ENCODE assay signal across 8 cellular contexts in the genomic region with DNA sequence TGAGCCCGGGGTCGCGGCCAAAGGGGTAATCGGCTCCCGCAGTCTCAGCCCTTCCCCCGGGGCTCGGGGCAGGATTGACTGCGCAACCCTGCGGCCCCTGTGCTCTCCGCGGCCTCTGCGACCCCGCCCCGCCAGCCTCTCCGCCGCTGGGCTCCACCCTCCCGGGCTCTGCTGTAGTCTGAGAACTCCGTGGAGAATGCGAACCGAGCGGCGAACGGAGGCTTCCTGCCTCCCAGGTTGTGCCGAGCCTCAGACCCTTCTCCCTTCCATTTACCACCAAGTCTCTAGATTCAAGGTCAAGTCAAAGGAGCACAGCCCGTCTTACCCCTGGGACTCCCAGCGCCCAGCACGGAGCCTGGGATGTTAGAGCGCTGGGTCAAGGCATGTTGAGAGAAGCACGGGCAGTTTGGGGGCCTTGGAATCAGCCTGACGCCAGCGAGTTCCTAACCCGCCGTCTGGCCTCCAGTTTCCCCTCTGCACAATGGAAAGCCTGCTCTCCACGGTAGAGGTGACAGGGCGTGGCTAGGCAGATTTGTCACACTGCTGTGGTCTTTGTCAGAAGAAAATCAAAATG. TPM values are rescaled to one million over a fixed set of nuclear protein-coding genes. Genes with fewer than 3 reads are reported as not detected.
DNase-seq lines count a peak whose midpoint lies in the region; ATAC-seq and TF ChIP-seq lines count a peak whose summit lies in the region.

No MANE protein-coding gene starts in this region.

- 3% methylated on average over 35 of the region's 35 CpGs for WGBS in thymus

- H3K9me3 ChIP-seq in Loucy (ENCODE audit: insufficient read depth, low read depth, low read length): no peaks in the 10 kb centered on the region
- H3K9me3 ChIP-seq in thymus (ENCODE audit: control insufficient read depth): no peaks in the 10 kb centered on the region

- POLR2A ChIA-PET in BJ (lab: Charles Lee): no interaction called here

- H4K20me1 ChIP-seq in Loucy (ENCODE audit: insufficient read depth, low read length, poor library complexity, severe bottlenecking): peaks cover 54% of the 10 kb centered on the region

- no peak for DNase-seq in BJ (ENCODE audit: low read depth)
- peak; percentile 79 to 82 for DNase-seq in activated T-cell treated with anti-CD3 and anti-CD28 coated beads, Interleukin-2, amount 50 U/mL, for 48 hours
- DNase-seq in fibroblast of pulmonary artery (ENCODE audit: low read depth): no peak
- DNase-seq in natural killer cell treated with Interleukin-12 subunit alpha and Interleukin-12 subunit beta and Interleukin-15 and Interleukin-18, amount 100 ng/mL, for 72 hours (ENCODE audit: low spot score): peak; percentile 81
- DNase-seq in A172 (ENCODE audit: low spot score): no peak
- no peak for DNase-seq in NCI-H1694 treated with DMSO at 0.1 percent for 48 hours (lab: John Stamatoyannopoulos, UW)

- no peak overlapping the region for H2AFZ ChIP-seq in Loucy (ENCODE audit: low read length)

- peaks cover 50% of the 10 kb centered on the region for H3K4me1 ChIP-seq in Loucy (ENCODE audit: insufficient read depth, low read length, poor library complexity, severe bottlenecking)
- H3K4me1 ChIP-seq in thymus (ENCODE audit: control insufficient read depth, insufficient read depth, low read length): peaks cover 23% of the 10 kb centered on the region

- H3K9me3 Mint-ChIP-seq in natural killer cell treated with Interleukin-12 subunit alpha and Interleukin-12 subunit beta and Interleukin-15 and Interleukin-18, amount 100 ng/mL, for 72 hours: no peaks in the 10 kb centered on the region

- peak overlapping the region; percentile 97 for H3K9ac ChIP-seq in Loucy (ENCODE audit: low read depth, low read length, poor library complexity, severe bottlenecking)

- CTCF ChIA-PET in BJ (lab: Yijun Ruan, JAX): interaction anchor here (1.0 to 2.2 kb wide), 2 partner anchors 63 to 125 kb away, joined by 5 to 7 read pairs; no protein-coding TSS in a partner anchor

- peak overlapping the region; percentile 89 for H3K4me3 ChIP-seq in BJ (ENCODE audit: low read depth, low read length)
- peak overlapping the region; percentile 97 for H3K4me3 ChIP-seq in Loucy (ENCODE audit: low read length, poor library complexity, severe bottlenecking)
- peak overlapping the region; percentile 82 for H3K4me3 ChIP-seq in fibroblast of pulmonary artery (replicated peaks; ENCODE audit: low read depth, low read length)
- H3K4me3 ChIP-seq in thymus (ENCODE audit: low read length): peak overlapping the region; percentile 78

- H3K36me3 ChIP-seq in BJ (ENCODE audit: control insufficient read depth, insufficient read depth, low read length): peaks cover 2% of the 10 kb centered on the region; the same call in 1 of the 2 replicates
- H3K36me3 ChIP-seq in Loucy (ENCODE audit: insufficient read depth, low read length): 0 out of 2 replicates have a peak, but pooled peaks cover 4% of the 10 kb centered on the region
- peaks cover 4% of the 10 kb centered on the region for H3K36me3 ChIP-seq in thymus (ENCODE audit: control insufficient read depth, insufficient read depth)

- peaks cover 60 to 62% of the 10 kb centered on the region in 2 donors for H3K4me1 Mint-ChIP-seq in natural killer cell treated with Interleukin-12 subunit alpha and Interleukin-12 subunit beta and Interleukin-15 and Interleukin-18, amount 100 ng/mL, for 72 hours (ENCODE audit: low read depth in 2 of 2)

- H3K27me3 Mint-ChIP-seq in natural killer cell treated with Interleukin-12 subunit alpha and Interleukin-12 subunit beta and Interleukin-15 and Interleukin-18, amount 100 ng/mL, for 72 hours: no peaks in the 10 kb centered on the region

- H3K27ac Mint-ChIP-seq in natural killer cell treated with Interleukin-12 subunit alpha and Interleukin-12 subunit beta and Interleukin-15 and Interleukin-18, amount 100 ng/mL, for 72 hours: peak overlapping the region; percentile 93 to 99

- H3K4me2 ChIP-seq in Loucy (ENCODE audit: low read depth, low read length, poor library complexity, severe bottlenecking): peak overlapping the region; percentile 94

- H3K79me2 ChIP-seq in Loucy (ENCODE audit: insufficient read depth, low read length): peaks cover 77% of the 10 kb centered on the region

- TF ChIP-seq CTCF in BJ (IDR thresholded peaks at IDR 0.05; ENCODE audit: insufficient read depth, low read depth, low read length) (no peak), Loucy (conservative IDR thresholded peaks at IDR 0.05; ENCODE audit: low read length) (no peak), fibroblast of pulmonary artery (IDR thresholded peaks at IDR 0.05; ENCODE audit: low read length, missing control alignments) (no peak)

- peak; percentile 55 to 63 for ATAC-seq in natural killer cell treated with Interleukin-12 subunit alpha and Interleukin-12 subunit beta and Interleukin-15 and Interleukin-18, amount 100 ng/mL, for 72 hours

- peak overlapping the region; percentile 98 for H3K4me3 Mint-ChIP-seq in natural killer cell treated with Interleukin-12 subunit alpha and Interleukin-12 subunit beta and Interleukin-15 and Interleukin-18, amount 100 ng/mL, for 72 hours

- peaks cover 10% of the 10 kb centered on the region for H3K36me3 Mint-ChIP-seq in natural killer cell treated with Interleukin-12 subunit alpha and Interleukin-12 subunit beta and Interleukin-15 and Interleukin-18, amount 100 ng/mL, for 72 hours

- peaks cover 10% of the 10 kb centered on the region for H3F3A ChIP-seq in Loucy (ENCODE audit: low read depth)

- H3K9me2 ChIP-seq in Loucy (replicated peaks; ENCODE audit: low read depth, low read length): no peaks in the 10 kb centered on the region

- H3K27me3 ChIP-seq in BJ (ENCODE audit: control insufficient read depth, insufficient read depth, low read length): no peaks in the 10 kb centered on the region
- no peaks in the 10 kb centered on the region for H3K27me3 ChIP-seq in Loucy (ENCODE audit: insufficient read depth, low read length, poor library complexity, severe bottlenecking)
- H3K27me3 ChIP-seq in thymus (ENCODE audit: control insufficient read depth, insufficient read depth): no peaks in the 10 kb centered on the region

- H3K27ac ChIP-seq in thymus (ENCODE audit: low read depth): peak overlapping the region; percentile 73

RNA-seq across cellular contexts. Expression of a gene that starts 3.0 kb away (rescaled TPM):
- polyA plus RNA-seq in BJ (2011; rRNA removed) (361 and 409 TPM in 2 replicates), thymus (35.5 TPM)
- polyA minus RNA-seq in BJ (2011; rRNA and poly(A)+ RNA removed): 380 and 491 TPM in 2 replicates
- total RNA-seq in natural killer cell treated with Interleukin-12 subunit alpha and Interleukin-12 subunit beta and Interleukin-15 and Interleukin-18, amount 100 ng/mL, for 72 hours: 100 to 1,000 TPM; 158 to 191 TPM
- 41.9 and 44.6 TPM in 2 replicates for total RNA-seq in A172 (2014; rRNA removed; shearing (Covaris generic))

Comparison
In these comparisons a context has a peak if more than half of its experiments do, and no peak if none do; other contexts are left out.
1. DNase-seq: peak in activated T-cell treated with anti-CD3 and anti-CD28 coated beads, Interleukin-2, amount 50 U/mL, for 48 hours (2 of 2) and natural killer cell treated with Interleukin-12 subunit alpha and Interleukin-12 subunit beta and Interleukin-15 and Interleukin-18, amount 100 ng/mL, for 72 hours (single experiment); none in BJ (single experiment), fibroblast of pulmonary artery (single experiment), A172 (single experiment) and NCI-H1694 treated with DMSO at 0.1 percent for 48 hours (single experiment).
2. Peak in every context shown above with its lines, with median percentiles within 50 percentile points of each other: H3K4me3 ChIP-seq.